ENCODE assay signal across 7 cellular contexts in genomic region chr19:52570005-52570861, GRCh38. TPM values are rescaled to one million over a fixed set of nuclear protein-coding genes. Genes with fewer than 3 reads are reported as not detected.
A peak's percentile ranks its signal among the peaks of the same experiment; 100 is the strongest.
DNase-seq lines count a peak whose midpoint lies in the region; ATAC-seq and TF ChIP-seq lines count a peak whose summit lies in the region.

TSS of gene ZNF701 (plus strand) at chr19:52570287. CDS start at chr19:52574148, 3,861 bp downstream.

- H3K4me3 Mint-ChIP-seq in activated CD4-positive, alpha-beta T cell treated with anti-CD3 and anti-CD28 coated beads, Interleukin-2, amount 10 ng/mL, durations not matched to agents 7 days and 5 days, result peak within 1 kb of the TSS; percentile 85

- H3K27ac Mint-ChIP-seq in activated CD4-positive, alpha-beta T cell treated with anti-CD3 and anti-CD28 coated beads, Interleukin-2, amount 10 ng/mL, durations not matched to agents 7 days and 5 days, result peak within 1 kb of the TSS; percentile 94

- peaks cover 32% of the 10 kb centered on the region for H3K4me1 Mint-ChIP-seq in activated CD4-positive, alpha-beta T cell treated with anti-CD3 and anti-CD28 coated beads, Interleukin-2, amount 10 ng/mL, durations not matched to agents 7 days and 5 days

- DNase-seq in NCI-H2227 treated with DMSO at 0.1 percent for 48 hours (lab: John Stamatoyannopoulos, UW) (peak; percentile 78), cortex of kidney (lab: John Stamatoyannopoulos, UW) (peak; percentile 63), left kidney (ENCODE audit: low read depth, low spot score) (peak; percentile 97)
- DNase-seq in activated CD4-positive, alpha-beta T cell treated with anti-CD3 and anti-CD28 coated beads, Interleukin-2, amount 10 ng/mL, durations not matched to agents 7 days and 5 days, result peak; percentile 94
- peak; percentile 95 for DNase-seq in stimulated activated CD4-positive, alpha-beta T cell treated with anti-CD3 and anti-CD28 coated beads, Interleukin-1b, Interleukin-23, amount 100 ng/mL, for 48 hours

- H3K9me3 Mint-ChIP-seq in activated CD4-positive, alpha-beta T cell treated with anti-CD3 and anti-CD28 coated beads, Interleukin-2, amount 10 ng/mL, durations not matched to agents 7 days and 5 days, result peaks cover 52% of the 10 kb centered on the region

- POLR2A ChIA-PET in activated CD4-positive, alpha-beta T cell treated with anti-CD3 and anti-CD28 coated beads, Interleukin-2, amount 10 ng/mL, durations not matched to agents 7 days and 5 days (lab: Charles Lee), result interaction anchor here (0.6 kb wide), 1 partner anchor 201 kb away, joined by 4 read pairs; the partner anchor contains the start of gene ZNF880

- peak; percentile 91 for ATAC-seq in GM18505 (IDR thresholded peaks at IDR 0.05; ENCODE audit: unreplicated experiment)
- peak; percentile 87 for ATAC-seq in HG03025 (IDR thresholded peaks at IDR 0.05; ENCODE audit: low FRiP score, unreplicated experiment)

- CTCF ChIA-PET in activated CD4-positive, alpha-beta T cell treated with anti-CD3 and anti-CD28 coated beads, Interleukin-2, amount 10 ng/mL, durations not matched to agents 7 days and 5 days (lab: Charles Lee), result no interaction called here

- H3K36me3 Mint-ChIP-seq in activated CD4-positive, alpha-beta T cell treated with anti-CD3 and anti-CD28 coated beads, Interleukin-2, amount 10 ng/mL, durations not matched to agents 7 days and 5 days (ENCODE audit: low read depth), result peaks cover 78% of the 10 kb centered on the region

- H3K27me3 Mint-ChIP-seq in activated CD4-positive, alpha-beta T cell treated with anti-CD3 and anti-CD28 coated beads, Interleukin-2, amount 10 ng/mL, durations not matched to agents 7 days and 5 days, result no peaks in the 10 kb centered on the region

- peak; percentile 97 for TF ChIP-seq POLR2A in GM18505 (IDR thresholded peaks at IDR 0.05; ENCODE audit: borderline replicate concordance, extremely low read depth, insufficient read depth, insufficient read length)

RNA-seq across cellular contexts. Expression of gene ZNF701, which starts in this region (rescaled TPM):
- 10 to 100 TPM; 30.5 to 33.4 TPM for total RNA-seq in activated CD4-positive, alpha-beta T cell treated with anti-CD3 and anti-CD28 coated beads, Interleukin-2, amount 10 ng/mL, durations not matched to agents 7 days and 5 days

Comparison
In these comparisons a context has a peak if more than half of its experiments do, and no peak if none do; other contexts are left out.
1. Peak in every context shown above with its lines: DNase-seq and ATAC-seq.